In genomic region chr3:67005974-67006373, GRCh38 we compare ENCODE assay signal across 1 cellular context.
TF ChIP-seq lines count a peak whose summit lies in the region.

No MANE protein-coding gene starts in this region.

TF ChIP-seq in IMR-90, 13 proteins besides CTCF, POLR2A, EP300 and RAD21:
- TF ChIP-seq SMC3 (IDR thresholded peaks at IDR 0.05; ENCODE audit: low read depth, low read length) (no peak), CHD1 (IDR thresholded peaks at IDR 0.05; ENCODE audit: low read depth, low read length) (no peak), RCOR1 (IDR thresholded peaks at IDR 0.05; ENCODE audit: insufficient replicate concordance, low read length) (no peak), ELK1 (IDR thresholded peaks at IDR 0.05; ENCODE audit: borderline replicate concordance, low read depth, low read length) (no peak), MXI1 (IDR thresholded peaks at IDR 0.05; ENCODE audit: borderline replicate concordance, low read depth, low read length) (no peak), RFX5 (IDR thresholded peaks at IDR 0.05; ENCODE audit: low read depth, low read length) (no peak), NFE2L2 (IDR thresholded peaks at IDR 0.05; ENCODE audit: low read depth, low read length) (no peak), MAZ (IDR thresholded peaks at IDR 0.05; ENCODE audit: borderline replicate concordance, low read depth, low read length) (no peak), FOS (IDR thresholded peaks at IDR 0.05; ENCODE audit: low read depth, low read length) (no peak), CEBPB (IDR thresholded peaks at IDR 0.05; ENCODE audit: low read depth, low read length) (no peak), MAFK (IDR thresholded peaks at IDR 0.05; ENCODE audit: low read depth, low read length) (no peak), BHLHE40 (IDR thresholded peaks at IDR 0.05; ENCODE audit: low read depth, low read length) (no peak), USF2 (IDR thresholded peaks at IDR 0.05; ENCODE audit: low read depth, low read length) (no peak)
